ENCODE assay signal across 16 cellular contexts in the genomic region with DNA sequence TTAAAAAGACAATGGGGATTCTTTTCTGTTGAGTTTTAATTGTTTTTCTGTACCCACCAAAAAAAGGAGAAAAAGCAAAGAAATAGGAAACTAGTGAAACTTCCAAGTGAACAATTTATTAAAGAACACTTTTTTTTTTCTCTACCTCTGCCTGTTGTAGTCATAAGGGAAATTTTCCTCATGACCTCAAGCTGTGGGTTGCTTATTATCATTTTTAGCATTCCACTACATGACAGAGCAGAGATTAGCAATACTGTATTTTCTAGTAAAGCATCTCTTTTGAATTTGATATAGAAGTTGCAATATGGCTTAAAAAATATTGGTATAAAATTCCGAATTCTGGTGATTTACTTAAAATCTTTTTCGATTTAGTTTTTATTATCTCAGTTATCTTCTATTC.
A peak's percentile ranks its signal among the peaks of the same experiment; 100 is the strongest.
DNase-seq lines count a peak whose midpoint lies in the region; FAIRE-seq and TF ChIP-seq lines count a peak whose summit lies in the region.
"Had no signal": no experiment of that assay in that cellular context is flagged by ENCODE, and none has a peak within 500 bp of the region (broad histone marks: within the 10 kb centered on the region; RNA-seq: fewer than 3 reads in every experiment).

No MANE protein-coding gene starts in this region.

- TF ChIP-seq CTCF in D721Med (IDR thresholded peaks at IDR 0.05; ENCODE audit: insufficient read depth, missing control alignments) = no peak

- DNase-seq in A172 (ENCODE audit: low spot score) (peak; percentile 50), GM04503 (ENCODE audit: low read depth) (peak; percentile 34), astrocyte of the hippocampus (ENCODE audit: low read depth, low spot score) (peak; percentile 4), kidney tubule cell (ENCODE audit: low spot score) (peak; percentile 18), COLO829 (ENCODE audit: low spot score) (no peak), NK-92 (lab: John Stamatoyannopoulos, UW; ENCODE audit: unreplicated experiment) (no peak), D721Med (ENCODE audit: insufficient read length, low spot score) (no peak)
- DNase-seq in stimulated activated CD4-positive, alpha-beta T cell treated with anti-CD3 and anti-CD28 coated beads, Interleukin-15, amount 100 ng/mL, for 24 hours = no peak
- DNase-seq: DMS153, H7, MV-4-11, NCI-H1436, NCI-H2029, NCI-H2171 treated with DMSO at 0.1 percent for 48 hours, NCI-H748 treated with DMSO at 0.1 percent for 48 hours, SJCRH30 had no signal

- FAIRE-seq in D721Med (lab: Jason Lieb, UNC) = no peak

Comparison
In these comparisons a context has a peak if more than half of its experiments do, and no peak if none do; other contexts are left out.
1. DNase-seq: peak in A172 (single experiment), GM04503 (single experiment), astrocyte of the hippocampus (single experiment) and kidney tubule cell (single experiment); none in COLO829 (single experiment), NK-92 (single experiment), D721Med (single experiment) and stimulated activated CD4-positive, alpha-beta T cell treated with anti-CD3 and anti-CD28 coated beads, Interleukin-15, amount 100 ng/mL, for 24 hours (single experiment).